9 cellular contexts compared by ENCODE assay signal in genomic region chr9:137189297-137190295, GRCh38. TPM values are rescaled to one million over a fixed set of nuclear protein-coding genes. Genes with fewer than 3 reads are reported as not detected.
DNase-seq lines count a peak whose midpoint lies in the region; ATAC-seq, FAIRE-seq and TF ChIP-seq lines count a peak whose summit lies in the region.
"Had no signal": no experiment of that assay in that cellular context is flagged by ENCODE, and none has a peak within 500 bp of the region (broad histone marks: within the 10 kb centered on the region; RNA-seq: fewer than 3 reads in every experiment).

No MANE protein-coding gene starts in this region.

- peak overlapping the region; percentile 89 for H3K4me3 Mint-ChIP-seq in memory B cell

- FAIRE-seq in GM12878 (lab: Jason Lieb, UNC) = no peak
- FAIRE-seq: TTC549 had no signal

- no peak for ATAC-seq in left cardiac atrium
- no peak for ATAC-seq in GM12878
- ATAC-seq in memory B cell (ENCODE audit: low read depth) = no peak
- no peak for ATAC-seq in GM19035 (IDR thresholded peaks at IDR 0.05; ENCODE audit: unreplicated experiment)
- ATAC-seq in omental fat pad (ENCODE audit: low FRiP score) = no peak

- RAD21 ChIA-PET in GM12878 (lab: Charles Lee; ENCODE audit: unreplicated experiment) = interaction anchor here (0.6 to 3.6 kb wide), 15 partner anchors 7 to 163 kb away, joined by 3 to 23 read pairs (median 5); partner anchors contain the start of genes DPP7, RNF208, RNF224 and TPRN

- no peaks in the 10 kb centered on the region for H3K9me3 Mint-ChIP-seq in memory B cell

- H3K27me3 ChIP-seq in cardiac muscle cell (no peaks in the 10 kb centered on the region), GM12878 (replicated peaks in 1 of 2; ENCODE audit: control insufficient read depth in 2 of 2, insufficient read depth in 2 of 2, low read length in 1 of 2) (no peaks in the 10 kb centered on the region)

- peaks cover 14% of the 10 kb centered on the region for H3K4me1 Mint-ChIP-seq in memory B cell

- H3K4me1 ChIP-seq in cardiac muscle cell (ENCODE audit: low read depth) (peaks cover 18% of the 10 kb centered on the region), GM12878 (ENCODE audit: control insufficient read depth, insufficient read depth, low read length) (peaks cover 22% of the 10 kb centered on the region), urinary bladder (ENCODE audit: insufficient read depth) (no peaks in the 10 kb centered on the region)

- peaks cover 7% of the 10 kb centered on the region; the same call in 1 of the 2 replicates for H4K20me1 ChIP-seq in GM12878 (ENCODE audit: control insufficient read depth, insufficient read depth)

- no peak overlapping the region for H2AFZ ChIP-seq in GM12878 (ENCODE audit: control insufficient read depth, low read depth, low read length)

- intact Hi-C loops in left cardiac atrium (cut with DNase I) (loop anchor here in 1 of 2 donors (10.0 kb wide), 1 partner anchor 65 kb away; no protein-coding TSS in a partner anchor), GM12878 (cut with micrococcal nuclease; ENCODE audit: unreplicated experiment) (loop anchor here (5.0 kb wide), 2 partner anchors 33 to 62 kb away; partner anchors contain the start of gene RNF208)

- no peak for TF ChIP-seq EP300 in GM12878 (IDR thresholded peaks at IDR 0.05; ENCODE audit: borderline replicate concordance in 1 of 2, control insufficient read depth in 1 of 2, low read depth in 2 of 2, low read length in 2 of 2)

- DNase-seq in cardiac muscle cell (ENCODE audit: low read depth in 1 of 2, low spot score in 1 of 2) = no peak
- DNase-seq in left cardiac atrium = no peak
- no peak for DNase-seq in GM12878 (ENCODE audit: low read depth, low spot score)
- no peak for DNase-seq in memory B cell (ENCODE audit: low spot score in 2 of 2)
- no peak for DNase-seq in DMS114 treated with DMSO at 0.1 percent for 48 hours (lab: John Stamatoyannopoulos, UW; ENCODE audit: unreplicated experiment)
- DNase-seq in omental fat pad (ENCODE audit: low spot score) = no peak

- peaks cover 6% of the 10 kb centered on the region for H3K36me3 Mint-ChIP-seq in memory B cell

- peak overlapping the region; percentile 82 for H3K4me3 ChIP-seq in cardiac muscle cell
- peak overlapping the region; percentile 99 for H3K4me3 ChIP-seq in GM12878
- peak overlapping the region; percentile 70 for H3K4me3 ChIP-seq in urinary bladder (ENCODE audit: low read depth, low read length)

- TF ChIP-seq POLR2A in GM12878 (IDR thresholded peaks at IDR 0.05; ENCODE audit: low read depth, low read length) = no peak

- H3K4me2 ChIP-seq in GM12878 (ENCODE audit: control insufficient read depth, insufficient read depth) = peak overlapping the region; percentile 93

- H3K36me3 ChIP-seq in cardiac muscle cell = peaks cover 7% of the 10 kb centered on the region
- H3K36me3 ChIP-seq in GM12878 (ENCODE audit: control insufficient read depth in 2 of 2, insufficient read depth in 2 of 2, low read length in 1 of 2) = peaks cover 0 to 11% of the 10 kb centered on the region in 2 experiments; a peak in 3 of 4 replicates
- H3K36me3 ChIP-seq in urinary bladder (ENCODE audit: insufficient read depth) = no peaks in the 10 kb centered on the region

- POLR2A ChIA-PET in GM12878 (lab: Charles Lee) = interaction anchor here (0.7 to 4.6 kb wide), 14 partner anchors 9 to 198 kb away, joined by 3 to 22 read pairs (median 8); partner anchors contain the start of genes CYSRT1, RNF208, RNF224 and TMEM210

- no peak for TF ChIP-seq CTCF in cardiac muscle cell (IDR thresholded peaks at IDR 0.05; ENCODE audit: low read depth, low read length)
- TF ChIP-seq CTCF in GM12878 (IDR thresholded peaks at IDR 0.05 in 2 of 3, conservative IDR thresholded peaks at IDR 0.05 in 1 of 3; ENCODE audit: control insufficient read depth in 2 of 3, extremely low read depth in 1 of 3, insufficient read depth in 1 of 3, low read depth in 3 of 3, low read length in 3 of 3) = no peak
- TF ChIP-seq CTCF in omental fat pad (IDR thresholded peaks at IDR 0.05) = no peak

- H3K27ac ChIP-seq in cardiac muscle cell (peak overlapping the region; percentile 96), GM12878 (ENCODE audit: control insufficient read depth, insufficient read depth) (peak overlapping the region; percentile 77), urinary bladder (ENCODE audit: low read depth) (peak overlapping the region; percentile 90)

- 28% methylated on average over 22 of the region's 23 CpGs for WGBS in GM12878 (ENCODE audit: insufficient coverage, insufficient replicate concordance, low lambda C conversion rate, missing lambda C conversion rate)
- WGBS in urinary bladder = 35% methylated on average over 23 of the region's 23 CpGs

- peaks cover 35% of the 10 kb centered on the region for H3K79me2 ChIP-seq in GM12878 (ENCODE audit: control insufficient read depth, insufficient read depth, low read length)

- in situ Hi-C loops in GM12878 (cut with MboI) = no loop called here

- H3K9ac ChIP-seq in GM12878 (ENCODE audit: control insufficient read depth, insufficient read depth, low read length) = peak overlapping the region; percentile 80

- BruUV-seq in GM12878 (replicated peaks; lab: Mats Ljungman, UMichigan) = no TSS peak

- H3K27ac Mint-ChIP-seq in memory B cell = peak overlapping the region; percentile 98

- no peaks in the 10 kb centered on the region for H3K27me3 Mint-ChIP-seq in memory B cell

- H3K9me3 ChIP-seq in cardiac muscle cell (ENCODE audit: low read depth) = no peaks in the 10 kb centered on the region
- H3K9me3 ChIP-seq in GM12878 (replicated peaks; ENCODE audit: control insufficient read depth, insufficient read depth, low read length) = no peaks in the 10 kb centered on the region

- CTCF ChIA-PET in GM12878 (lab: Yijun Ruan, JAX) = interaction anchor here (0.6 to 2.7 kb wide), 19 partner anchors 11 to 143 kb away, joined by 3 to 21 read pairs (median 6); partner anchors contain the start of genes CYSRT1, MAN1B1, RNF208 and RNF224

- SMC1A ChIA-PET in GM12878 (lab: Charles Lee; ENCODE audit: uncharacterized antibody, unreplicated experiment) = interaction anchor here (0.7 to 2.5 kb wide), 11 partner anchors 9 to 94 kb away, joined by 3 to 13 read pairs (median 4); partner anchors contain the start of gene TPRN

- TF ChIP-seq RAD21 in GM12878 (IDR thresholded peaks at IDR 0.05; ENCODE audit: insufficient read depth, low read depth, low read length) = no peak

RNA-seq across cellular contexts. Expression of gene SSNA1, which starts 1.1 kb away (rescaled TPM):
- total RNA-seq in cardiac muscle cell (64.5 and 90.3 TPM in 2 replicates), left cardiac atrium (10 to 100 TPM; 53.1 to 55.1 TPM), GM12878 (2014; rRNA removed) (72.6 and 96.6 TPM in 2 replicates), GM12878 (2014; rRNA removed; fragmentation: Illumina TruSeq; extraction: Trizol) (48.5 and 54.2 TPM in 2 replicates), GM12878 (2021) (84.8 and 88.3 TPM in 2 replicates), urinary bladder (21.4 TPM), omental fat pad (10 to 100 TPM; 51.2 to 78.2 (median 67.1) TPM)
- polyA plus RNA-seq in cardiac muscle cell (77.9 and 110 TPM in 2 replicates), GM12878 (2011; rRNA removed) (33.4 and 67.6 TPM in 2 replicates), GM12878 (2014; fragmentation: Illumina TruSeq; extraction: Trizol) (4.1 and 40.5 TPM in 2 replicates), GM12878 (2014; fragmentation: Nextera tagmentation; extraction: Ambion mirVana) (10 to 100 TPM in 1 of 2 experiments, under 1 TPM in 1; 0.63 to 13.4 TPM), GM12878 (2014; rRNA removed) (122 and 138 TPM in 2 replicates), GM12878 (2016; fragmentation: Nextera tagmentation; extraction: Ambion mirVana) (100 to 1,000 TPM; 122 to 139 TPM), urinary bladder (94.1 TPM)
- total RNA-seq in GM12878 (2013; cell fraction: nucleolus; rRNA removed) = 12.8 and 16.8 TPM in 2 replicates
- polyA plus RNA-seq in GM12878 (2011; ENCODE audit: low read depth) = 27.0 TPM
- polyA plus RNA-seq in GM12878 (2011; cell fraction: cytosol; rRNA removed) = 132 and 179 TPM in 2 replicates
- polyA plus RNA-seq in GM12878 (2011; cell fraction: nucleus; rRNA removed) = 78.8 and 83.0 TPM in 2 replicates
- 50.7 and 62.2 TPM in 2 replicates for polyA plus RNA-seq in GM12878 (2012)
- polyA minus RNA-seq in GM12878 (2011; rRNA and poly(A)+ RNA removed) = 11.6 and 31.9 TPM in 2 replicates
- 19.2 and 20.3 TPM in 2 replicates for polyA minus RNA-seq in GM12878 (2011; cell fraction: cytosol; rRNA and poly(A)+ RNA removed)
- 10.0 and 12.9 TPM in 2 replicates for polyA minus RNA-seq in GM12878 (2011; cell fraction: nucleus; rRNA and poly(A)+ RNA removed)

RNA-seq across cellular contexts. Expression of gene ANAPC2, which starts 1.2 kb away (rescaled TPM):
- total RNA-seq in cardiac muscle cell (29.8 and 42.8 TPM in 2 replicates), left cardiac atrium (10 to 100 TPM; 31.2 to 32.5 TPM), GM12878 (2014; rRNA removed) (18.1 and 26.1 TPM in 2 replicates), GM12878 (2014; rRNA removed; fragmentation: Illumina TruSeq; extraction: Trizol) (12.5 and 14.2 TPM in 2 replicates), GM12878 (2021) (62.2 and 65.2 TPM in 2 replicates), urinary bladder (18.6 TPM), omental fat pad (10 to 100 TPM; 17.4 to 38.8 (median 22.8) TPM)
- polyA plus RNA-seq in cardiac muscle cell (15.5 and 17.9 TPM in 2 replicates), GM12878 (2011; rRNA removed) (9.0 and 20.7 TPM in 2 replicates), GM12878 (2014; fragmentation: Illumina TruSeq; extraction: Trizol) (6.0 and 12.0 TPM in 2 replicates), GM12878 (2014; fragmentation: Nextera tagmentation; extraction: Ambion mirVana) (under 1 TPM; 0.03 to 0.04 TPM), GM12878 (2014; rRNA removed) (53.1 and 60.9 TPM in 2 replicates), GM12878 (2016; fragmentation: Nextera tagmentation; extraction: Ambion mirVana) (10 to 100 TPM; 20.2 to 21.0 TPM), urinary bladder (40.3 TPM)
- 86.4 and 102 TPM in 2 replicates for total RNA-seq in GM12878 (2013; cell fraction: nucleolus; rRNA removed)
- 24.1 TPM for polyA plus RNA-seq in GM12878 (2011; ENCODE audit: low read depth)
- polyA plus RNA-seq in GM12878 (2011; cell fraction: cytosol; rRNA removed) = 18.5 and 30.0 TPM in 2 replicates
- 248 and 250 TPM in 2 replicates for polyA plus RNA-seq in GM12878 (2011; cell fraction: nucleus; rRNA removed)
- polyA plus RNA-seq in GM12878 (2012) = 39.4 and 42.5 TPM in 2 replicates
- 14.8 and 26.2 TPM in 2 replicates for polyA minus RNA-seq in GM12878 (2011; rRNA and poly(A)+ RNA removed)
- 26.0 and 30.9 TPM in 2 replicates for polyA minus RNA-seq in GM12878 (2011; cell fraction: cytosol; rRNA and poly(A)+ RNA removed)
- polyA minus RNA-seq in GM12878 (2011; cell fraction: nucleus; rRNA and poly(A)+ RNA removed) = 61.2 and 71.8 TPM in 2 replicates

RNA-seq across cellular contexts. Expression of gene TPRN, which starts 10.9 kb away (rescaled TPM):
- total RNA-seq in cardiac muscle cell = 26.4 and 31.2 TPM in 2 replicates
- polyA plus RNA-seq in cardiac muscle cell = 34.7 and 44.8 TPM in 2 replicates
- 10 to 100 TPM in 1 of 2 donors, 1 to 10 TPM in 1; 7.6 to 11.4 TPM for total RNA-seq in left cardiac atrium
- 9.0 and 9.7 TPM in 2 replicates for total RNA-seq in GM12878 (2013; cell fraction: nucleolus; rRNA removed)
- 7.5 and 9.1 TPM in 2 replicates for total RNA-seq in GM12878 (2014; rRNA removed)
- total RNA-seq in GM12878 (2014; rRNA removed; fragmentation: Illumina TruSeq; extraction: Trizol) = 3.8 and 4.1 TPM in 2 replicates
- total RNA-seq in GM12878 (2021) = 19.5 and 19.6 TPM in 2 replicates
- polyA plus RNA-seq in GM12878 (2011; ENCODE audit: low read depth) = 2.1 TPM
- polyA plus RNA-seq in GM12878 (2011; rRNA removed) = 1.2 and 2.9 TPM in 2 replicates
- polyA plus RNA-seq in GM12878 (2011; cell fraction: cytosol; rRNA removed) = 4.2 and 7.8 TPM in 2 replicates
- 27.4 and 50.9 TPM in 2 replicates for polyA plus RNA-seq in GM12878 (2011; cell fraction: nucleus; rRNA removed)
- 7.2 and 10.8 TPM in 2 replicates for polyA plus RNA-seq in GM12878 (2012)
- polyA plus RNA-seq in GM12878 (2014; fragmentation: Illumina TruSeq; extraction: Trizol) = 0.08 and 2.0 TPM in 2 replicates
- under 1 TPM; 0.18 to 0.75 TPM for polyA plus RNA-seq in GM12878 (2014; fragmentation: Nextera tagmentation; extraction: Ambion mirVana)
- polyA plus RNA-seq in GM12878 (2014; rRNA removed) = 9.6 and 10.8 TPM in 2 replicates
- 1 to 10 TPM; 2.0 to 3.2 TPM for polyA plus RNA-seq in GM12878 (2016; fragmentation: Nextera tagmentation; extraction: Ambion mirVana)
- 2.5 and 6.5 TPM in 2 replicates for polyA minus RNA-seq in GM12878 (2011; rRNA and poly(A)+ RNA removed)
- polyA minus RNA-seq in GM12878 (2011; cell fraction: cytosol; rRNA and poly(A)+ RNA removed) = 5.3 and 7.5 TPM in 2 replicates
- polyA minus RNA-seq in GM12878 (2011; cell fraction: nucleus; rRNA and poly(A)+ RNA removed) = 5.9 and 12.9 TPM in 2 replicates
- total RNA-seq in urinary bladder = 3.0 TPM
- polyA plus RNA-seq in urinary bladder = 9.3 TPM
- total RNA-seq in omental fat pad = 1 to 10 TPM; 3.6 to 6.5 (median 4.9) TPM

RNA-seq across cellular contexts. Expression of gene TMEM203, which starts 15.9 kb away (rescaled TPM):
- 44.7 and 50.0 TPM in 2 replicates for total RNA-seq in cardiac muscle cell
- polyA plus RNA-seq in cardiac muscle cell = 86.6 and 99.2 TPM in 2 replicates
- total RNA-seq in left cardiac atrium = 10 to 100 TPM; 32.9 to 34.5 TPM
- 15.7 and 17.5 TPM in 2 replicates for total RNA-seq in GM12878 (2013; cell fraction: nucleolus; rRNA removed)
- total RNA-seq in GM12878 (2014; rRNA removed) = 34.7 and 38.1 TPM in 2 replicates
- 19.5 and 21.8 TPM in 2 replicates for total RNA-seq in GM12878 (2014; rRNA removed; fragmentation: Illumina TruSeq; extraction: Trizol)
- total RNA-seq in GM12878 (2021) = 43.8 and 44.9 TPM in 2 replicates
- 22.3 TPM for polyA plus RNA-seq in GM12878 (2011; ENCODE audit: low read depth)
- polyA plus RNA-seq in GM12878 (2011; rRNA removed) = 25.9 and 31.2 TPM in 2 replicates
- polyA plus RNA-seq in GM12878 (2011; cell fraction: cytosol; rRNA removed) = 43.8 and 44.4 TPM in 2 replicates
- polyA plus RNA-seq in GM12878 (2011; cell fraction: nucleus; rRNA removed) = 33.3 and 35.5 TPM in 2 replicates
- polyA plus RNA-seq in GM12878 (2012) = 22.7 and 26.2 TPM in 2 replicates
- polyA plus RNA-seq in GM12878 (2014; fragmentation: Illumina TruSeq; extraction: Trizol) = 24.3 and 25.7 TPM in 2 replicates
- polyA plus RNA-seq in GM12878 (2014; fragmentation: Nextera tagmentation; extraction: Ambion mirVana) = 10 to 100 TPM in 1 of 2 experiments, 1 to 10 TPM in 1; 7.2 to 21.2 TPM
- polyA plus RNA-seq in GM12878 (2014; rRNA removed) = 36.3 and 37.5 TPM in 2 replicates
- 10 to 100 TPM; 56.1 to 68.1 TPM for polyA plus RNA-seq in GM12878 (2016; fragmentation: Nextera tagmentation; extraction: Ambion mirVana)
- polyA minus RNA-seq in GM12878 (2011; rRNA and poly(A)+ RNA removed) = 17.0 and 22.6 TPM in 2 replicates
- 8.6 and 12.1 TPM in 2 replicates for polyA minus RNA-seq in GM12878 (2011; cell fraction: cytosol; rRNA and poly(A)+ RNA removed)
- polyA minus RNA-seq in GM12878 (2011; cell fraction: nucleus; rRNA and poly(A)+ RNA removed) = 11.0 and 15.1 TPM in 2 replicates
- 24.2 TPM for total RNA-seq in urinary bladder
- 41.2 TPM for polyA plus RNA-seq in urinary bladder
- 10 to 100 TPM; 21.6 to 29.1 (median 27.1) TPM for total RNA-seq in omental fat pad

RNA-seq across cellular contexts. Expression of gene NDOR1, which starts 15.9 kb away (rescaled TPM):
- total RNA-seq in cardiac muscle cell (13.1 and 17.5 TPM in 2 replicates), left cardiac atrium (1 to 10 TPM; 5.9 to 6.5 TPM), GM12878 (2014; rRNA removed) (10.8 and 16.3 TPM in 2 replicates), GM12878 (2014; rRNA removed; fragmentation: Illumina TruSeq; extraction: Trizol) (4.6 and 5.9 TPM in 2 replicates), GM12878 (2021) (28.2 and 32.9 TPM in 2 replicates), urinary bladder (3.2 TPM), omental fat pad (1 to 10 TPM; 5.6 to 6.6 (median 6.1) TPM)
- polyA plus RNA-seq in cardiac muscle cell (9.1 and 18.1 TPM in 2 replicates), GM12878 (2011; rRNA removed) (1.7 and 5.4 TPM in 2 replicates), GM12878 (2014; fragmentation: Illumina TruSeq; extraction: Trizol) (0.86 and 3.4 TPM in 2 replicates), GM12878 (2014; fragmentation: Nextera tagmentation; extraction: Ambion mirVana) (under 1 TPM; 0.04 to 0.05 TPM), GM12878 (2014; rRNA removed) (28.1 and 30.2 TPM in 2 replicates), GM12878 (2016; fragmentation: Nextera tagmentation; extraction: Ambion mirVana) (10 to 100 TPM; 18.0 to 21.7 TPM), urinary bladder (10.4 TPM)
- total RNA-seq in GM12878 (2013; cell fraction: nucleolus; rRNA removed) = 12.2 and 16.1 TPM in 2 replicates
- 2.6 TPM for polyA plus RNA-seq in GM12878 (2011; ENCODE audit: low read depth)
- 8.3 and 11.0 TPM in 2 replicates for polyA plus RNA-seq in GM12878 (2011; cell fraction: cytosol; rRNA removed)
- polyA plus RNA-seq in GM12878 (2011; cell fraction: nucleus; rRNA removed) = 75.0 and 108 TPM in 2 replicates
- polyA plus RNA-seq in GM12878 (2012) = 9.7 and 10.0 TPM in 2 replicates
- polyA minus RNA-seq in GM12878 (2011; rRNA and poly(A)+ RNA removed) = 2.3 and 5.5 TPM in 2 replicates
- 4.3 and 4.5 TPM in 2 replicates for polyA minus RNA-seq in GM12878 (2011; cell fraction: cytosol; rRNA and poly(A)+ RNA removed)
- 10.3 and 16.6 TPM in 2 replicates for polyA minus RNA-seq in GM12878 (2011; cell fraction: nucleus; rRNA and poly(A)+ RNA removed)
